12 cellular contexts compared by ENCODE assay signal in genomic region chr15:90064931-90065681, GRCh38. TPM values are rescaled to one million over a fixed set of nuclear protein-coding genes. Genes with fewer than 3 reads are reported as not detected.
DNase-seq lines count a peak whose midpoint lies in the region; ATAC-seq, FAIRE-seq and TF ChIP-seq lines count a peak whose summit lies in the region.
"Had no signal": no experiment of that assay in that cellular context is flagged by ENCODE, and none has a peak within 500 bp of the region (broad histone marks: within the 10 kb centered on the region; RNA-seq: fewer than 3 reads in every experiment).

No MANE protein-coding gene starts in this region.

- intact Hi-C loops in sciatic nerve (cut with DNase I): no loop called here

- CTCF ChIA-PET in WTC11 (lab: Charles Lee): interaction anchor here (0.5 to 1.2 kb wide), 6 partner anchors 10 to 305 kb away, joined by 3 to 6 read pairs (median 4); no protein-coding TSS in a partner anchor

- no peaks in the 10 kb centered on the region for H3K9me3 ChIP-seq in T-helper 17 cell (ENCODE audit: control insufficient read depth, low read length, poor library complexity, severe bottlenecking)

- no peaks in the 10 kb centered on the region for H3K36me3 Mint-ChIP-seq in WTC11
- H3K36me3 Mint-ChIP-seq in T-helper 17 cell (ENCODE audit: low read depth): no peaks in the 10 kb centered on the region
- H3K36me3 Mint-ChIP-seq: activated naive CD4-positive, alpha-beta T cell treated with anti-CD3 and anti-CD28 coated beads, Interleukin-2, amount 50 U/mL, for 72 hours had no signal

- FAIRE-seq in GM12892 (lab: Jason Lieb, UNC): no peak

- peak; percentile 42 for DNase-seq in CMK (ENCODE audit: low read depth)
- peak; percentile 50 for DNase-seq in WTC11 (ENCODE audit: low spot score)
- peak; percentile 60 for DNase-seq in hepatic stellate cell (ENCODE audit: low spot score)
- peak; percentile 78 for DNase-seq in sciatic nerve (ENCODE audit: low spot score)
- no peak for DNase-seq in GM12892 (ENCODE audit: insufficient read length)
- no peak for DNase-seq in T-helper 17 cell
- no peak for DNase-seq in stimulated activated CD4-positive, alpha-beta T cell treated with anti-CD3 and anti-CD28 coated beads, Interleukin-2, amount 100 ng/mL, for 24 hours
- DNase-seq: NCI-H446, T-helper 9 cell had no signal

- H3K4me1 Mint-ChIP-seq in WTC11: peaks cover 50% of the 10 kb centered on the region
- peaks cover 26% of the 10 kb centered on the region for H3K4me1 Mint-ChIP-seq in T-helper 17 cell

- H3K27ac Mint-ChIP-seq in WTC11 (no peak overlapping the region), T-helper 17 cell (no peak overlapping the region)
- H3K27ac Mint-ChIP-seq: neural progenitor cell had no signal

- H3K9me3 Mint-ChIP-seq in WTC11: no peaks in the 10 kb centered on the region
- H3K9me3 Mint-ChIP-seq: activated naive CD4-positive, alpha-beta T cell treated with anti-CD3 and anti-CD28 coated beads, Interleukin-2, amount 50 U/mL, for 72 hours; neural progenitor cell had no signal

- POLR2A ChIA-PET in WTC11 (lab: Charles Lee): no interaction called here

- no peak for TF ChIP-seq CTCF in WTC11 (IDR thresholded peaks at IDR 0.05)

- H3K27me3 Mint-ChIP-seq in WTC11 (ENCODE audit: low read depth): no peaks in the 10 kb centered on the region; the same call in 1 of the 2 replicates
- H3K27me3 Mint-ChIP-seq in T-helper 17 cell: no peaks in the 10 kb centered on the region

- peak; percentile 15 for ATAC-seq in WTC11
- ATAC-seq in sciatic nerve: peak; percentile 34
- no peak for ATAC-seq in GM19467 (IDR thresholded peaks at IDR 0.05; ENCODE audit: unreplicated experiment)
- ATAC-seq in T-helper 17 cell: no peak
- ATAC-seq: activated naive CD4-positive, alpha-beta T cell treated with anti-CD3 and anti-CD28 coated beads, Interleukin-2, amount 50 U/mL, for 72 hours had no signal

- no peak for TF ChIP-seq POLR2A in GM12892 (IDR thresholded peaks at IDR 0.05; ENCODE audit: low read depth, low read length)

- H3K4me3 Mint-ChIP-seq in WTC11: no peak overlapping the region
- no peak overlapping the region for H3K4me3 Mint-ChIP-seq in T-helper 17 cell
- H3K4me3 Mint-ChIP-seq: neural progenitor cell had no signal

TF ChIP-seq in WTC11, 78 proteins besides CTCF, POLR2A, EP300 and RAD21:
- 0 out of 2 replicates have a peak, but pooled peaks have one; percentile 25 for TF ChIP-seq ESRRA (CRISPR knock-in tag; IDR thresholded peaks at IDR 0.05; ENCODE audit: borderline replicate concordance)
- TF ChIP-seq E2F1 (CRISPR knock-in tag; IDR thresholded peaks at IDR 0.05): 0 out of 2 replicates have a peak, but pooled peaks have one; percentile 41
- no peak for TF ChIP-seq GRHL2 (CRISPR knock-in tag; IDR thresholded peaks at IDR 0.05; ENCODE audit: insufficient replicate concordance, severe bottlenecking)
- TF ChIP-seq PRRX2 (CRISPR knock-in tag; IDR thresholded peaks at IDR 0.05): no peak
- no peak for TF ChIP-seq NR2C2 (CRISPR knock-in tag; IDR thresholded peaks at IDR 0.05)
- TF ChIP-seq JUN (CRISPR knock-in tag; IDR thresholded peaks at IDR 0.05): no peak
- no peak for TF ChIP-seq ATF2 (CRISPR knock-in tag; IDR thresholded peaks at IDR 0.05; ENCODE audit: borderline replicate concordance, low read depth)
- TF ChIP-seq ZSCAN18 (CRISPR knock-in tag; IDR thresholded peaks at IDR 0.05): no peak
- TF ChIP-seq PREB (CRISPR knock-in tag; IDR thresholded peaks at IDR 0.05; ENCODE audit: borderline replicate concordance): no peak
- 0 out of 2 replicates have a peak, but pooled peaks have one; percentile 57 for TF ChIP-seq ZNF317 (CRISPR knock-in tag; IDR thresholded peaks at IDR 0.05; ENCODE audit: borderline replicate concordance, low read depth)
- TF ChIP-seq MAX (CRISPR knock-in tag; IDR thresholded peaks at IDR 0.05): 0 out of 2 replicates have a peak, but pooled peaks have one; percentile 28

RNA-seq across cellular contexts. Expression of gene IDH2, which starts 37.2 kb away (rescaled TPM):
- 53.3 to 80.3 TPM (median 72.3 TPM) in 3 replicates for total RNA-seq in WTC11 (2021)
- 18.5 TPM for total RNA-seq in sciatic nerve
- 147 TPM for polyA plus RNA-seq in GM12892 (2012; ENCODE audit: missing spikeins)
- total RNA-seq in T-helper 17 cell: 10 to 100 TPM; 45.0 to 48.8 TPM

Comparison
In these comparisons a context has a peak if more than half of its experiments do, and no peak if none do; other contexts are left out.
1. DNase-seq: peak in CMK (single experiment), WTC11 (single experiment), hepatic stellate cell (single experiment) and sciatic nerve (single experiment); none in GM12892 (single experiment), T-helper 17 cell (0 of 3) and stimulated activated CD4-positive, alpha-beta T cell treated with anti-CD3 and anti-CD28 coated beads, Interleukin-2, amount 100 ng/mL, for 24 hours (0 of 2).
2. ATAC-seq: peak in WTC11 (single experiment) and sciatic nerve (single experiment); none in GM19467 (single experiment) and T-helper 17 cell (single experiment).